ENCODE assay signal across 8 cellular contexts in the genomic region with DNA sequence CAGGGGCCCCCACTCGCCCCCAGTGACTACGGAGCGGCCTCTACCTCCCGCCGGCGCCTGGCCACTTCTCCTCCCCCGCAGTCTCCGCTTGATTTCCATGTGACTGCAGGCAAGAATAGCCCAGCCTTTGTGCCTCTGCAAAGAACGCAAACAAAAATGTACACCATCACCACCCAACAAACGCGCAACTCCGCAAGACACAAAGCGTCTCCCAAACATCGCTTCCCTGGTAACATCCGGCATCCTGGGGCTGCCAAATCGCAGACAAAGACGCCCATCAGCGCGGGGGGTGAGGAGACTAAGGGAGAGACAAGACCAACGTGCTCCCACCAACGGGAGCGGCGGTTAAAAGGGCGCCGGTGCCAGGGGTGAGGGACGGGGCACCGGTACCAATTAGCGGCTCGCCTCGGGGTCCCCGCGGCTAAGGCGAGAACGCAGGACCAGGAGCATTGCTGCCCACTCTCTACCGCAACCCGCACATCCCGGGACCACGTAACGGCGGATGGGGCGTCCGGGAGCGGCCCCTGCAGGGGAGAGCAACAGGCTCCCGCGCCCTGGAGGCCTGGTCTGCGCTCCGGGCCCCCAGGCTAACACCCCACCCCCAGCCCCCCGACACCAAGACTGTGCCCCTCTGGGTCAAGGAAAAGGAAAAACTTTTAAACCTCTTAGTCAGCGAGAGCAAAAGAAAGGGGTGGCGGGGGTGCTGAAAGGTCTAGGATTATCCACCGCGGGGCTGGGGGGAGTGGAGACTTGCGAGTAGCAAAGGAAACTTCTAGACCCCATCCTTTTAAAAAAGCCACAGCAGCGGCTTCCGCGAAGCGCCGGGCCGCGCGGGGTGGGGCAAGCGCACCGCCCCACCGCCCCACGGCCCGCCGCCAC. TPM values are rescaled to one million over a fixed set of nuclear protein-coding genes. Genes with fewer than 3 reads are reported as not detected.
A peak's percentile ranks its signal among the peaks of the same experiment; 100 is the strongest.
DNase-seq lines count a peak whose midpoint lies in the region; ATAC-seq and TF ChIP-seq lines count a peak whose summit lies in the region.

No MANE protein-coding gene starts in this region.

- intact Hi-C loops in adrenal gland (cut with DNase I): no loop called here
- intact Hi-C loops in left ventricle myocardium inferior (cut with micrococcal nuclease): no loop called here
- intact Hi-C loops in posterior cingulate gyrus (cut with DNase I): loop anchor here (10.0 kb wide), 2 partner anchors 64 to 134 kb away; no protein-coding TSS in a partner anchor

- H3K9me3 Mint-ChIP-seq in activated T-helper 17 cell treated with anti-CD3 and anti-CD28 coated beads, Interleukin-2, amount 50 U/mL, for 72 hours: peaks cover 16% of the 10 kb centered on the region

- H3K4me3 Mint-ChIP-seq in activated T-helper 17 cell treated with anti-CD3 and anti-CD28 coated beads, Interleukin-2, amount 50 U/mL, for 72 hours: no peak overlapping the region

- H3K27me3 ChIP-seq in adrenal gland (no peaks in the 10 kb centered on the region), left ventricle myocardium inferior (ENCODE audit: low read depth) (no peaks in the 10 kb centered on the region)

- TF ChIP-seq POLR2A in adrenal gland (IDR thresholded peaks at IDR 0.05): peak in 1 of 2 donors; percentile 27

- H3K4me1 ChIP-seq in adrenal gland (replicated peaks in 1 of 2) (peaks cover 0 to 9% of the 10 kb centered on the region in 2 donors), left ventricle myocardium inferior (peaks cover 58% of the 10 kb centered on the region)

- no peaks in the 10 kb centered on the region for H3K4me1 Mint-ChIP-seq in activated T-helper 17 cell treated with anti-CD3 and anti-CD28 coated beads, Interleukin-2, amount 50 U/mL, for 72 hours

- H3K36me3 Mint-ChIP-seq in activated T-helper 17 cell treated with anti-CD3 and anti-CD28 coated beads, Interleukin-2, amount 50 U/mL, for 72 hours (ENCODE audit: low read depth): no peaks in the 10 kb centered on the region

- H3K9me3 ChIP-seq in adrenal gland (replicated peaks in 1 of 3): no peaks in the 10 kb centered on the region
- H3K9me3 ChIP-seq in left ventricle myocardium inferior (replicated peaks): no peaks in the 10 kb centered on the region

- peaks cover 14% of the 10 kb centered on the region for H3K27me3 Mint-ChIP-seq in activated T-helper 17 cell treated with anti-CD3 and anti-CD28 coated beads, Interleukin-2, amount 50 U/mL, for 72 hours

- H3K27ac Mint-ChIP-seq in activated T-helper 17 cell treated with anti-CD3 and anti-CD28 coated beads, Interleukin-2, amount 50 U/mL, for 72 hours: no peak overlapping the region

- DNase-seq in A172 (ENCODE audit: low spot score) (peak; percentile 51), LHCN-M2 (ENCODE audit: low read depth) (peak; percentile 55), adrenal gland (peak; percentile 45 to 73 (median 61)), left ventricle myocardium inferior (peak; percentile 51), posterior cingulate gyrus (peak; percentile 56 to 95 (median 69)), GM19240 (ENCODE audit: insufficient read length, low spot score) (no peak), epidermal melanocyte (ENCODE audit: insufficient read length, low spot score) (no peak)

- no peak for ATAC-seq in activated T-helper 17 cell treated with anti-CD3 and anti-CD28 coated beads, Interleukin-2, amount 50 U/mL, for 72 hours (replicated peaks)

- H3K36me3 ChIP-seq in adrenal gland (replicated peaks in 1 of 2) (no peaks in the 10 kb centered on the region), left ventricle myocardium inferior (no peaks in the 10 kb centered on the region)

- WGBS in adrenal gland, 4 donors: 1 to 2% (median 1%) methylated on average over 10 to 67 of the region's 67 CpGs

- H3K27ac ChIP-seq in adrenal gland: peak overlapping the region in 4 of 5 donors; percentile 61 to 97 (median 86)
- peak overlapping the region; percentile 96 for H3K27ac ChIP-seq in left ventricle myocardium inferior (replicated peaks)

- TF ChIP-seq CTCF in adrenal gland (IDR thresholded peaks at IDR 0.05) (peak in 1 of 6 experiments; percentile 12), left ventricle myocardium inferior (IDR thresholded peaks at IDR 0.05; ENCODE audit: borderline replicate concordance) (peak; percentile 30)

- H3K4me3 ChIP-seq in adrenal gland (peak overlapping the region; percentile 34 to 86 (median 40)), left ventricle myocardium inferior (peak overlapping the region; percentile 83)

RNA-seq across cellular contexts. Expression of gene MPDZ, which starts 0.9 kb away (rescaled TPM):
- 31.5 and 38.4 TPM in 2 replicates for total RNA-seq in A172 (2014; rRNA removed; shearing (Covaris generic))
- total RNA-seq in LHCN-M2 (2014; rRNA removed): 11.7 and 16.9 TPM in 2 replicates
- polyA plus RNA-seq in LHCN-M2 (2012): 5.6 TPM
- total RNA-seq in adrenal gland: 10 to 100 TPM; 20.7 to 46.0 (median 35.0) TPM
- polyA plus RNA-seq in adrenal gland: 10 to 100 TPM; 10.7 to 24.0 (median 16.4) TPM
- 70.7 TPM for total RNA-seq in left ventricle myocardium inferior
- not detected for total RNA-seq in activated T-helper 17 cell treated with anti-CD3 and anti-CD28 coated beads, Interleukin-2, amount 50 U/mL, for 72 hours

Comparison
In these comparisons a context has a peak if more than half of its experiments do, and no peak if none do; other contexts are left out.
1. DNase-seq: peak in A172 (single experiment), LHCN-M2 (single experiment), adrenal gland (7 of 7), left ventricle myocardium inferior (single experiment) and posterior cingulate gyrus (10 of 10); none in GM19240 (single experiment) and epidermal melanocyte (single experiment).
2. RNA of gene MPDZ, which starts 0.9 kb away (total RNA-seq): 70.7 TPM in left ventricle myocardium inferior (single experiment), 31.5 to 38.4 TPM in A172, 20.7 to 46.0 TPM in adrenal gland and 11.7 to 16.9 TPM in LHCN-M2; not detected in activated T-helper 17 cell treated with anti-CD3 and anti-CD28 coated beads, Interleukin-2, amount 50 U/mL, for 72 hours; every median in the first group is over 10 times any median in the second.